ENCODE assay signal across 2 cellular contexts in genomic region chr16:56909484-56910113, GRCh38.
TF ChIP-seq lines count a peak whose summit lies in the region.

No MANE protein-coding gene starts in this region.

TF ChIP-seq in IMR-90, 13 proteins besides CTCF, POLR2A, EP300 and RAD21:
- TF ChIP-seq RFX5 (IDR thresholded peaks at IDR 0.05; ENCODE audit: low read depth, low read length) (no peak), MXI1 (IDR thresholded peaks at IDR 0.05; ENCODE audit: borderline replicate concordance, low read depth, low read length) (no peak), CEBPB (IDR thresholded peaks at IDR 0.05; ENCODE audit: low read depth, low read length) (no peak), SMC3 (IDR thresholded peaks at IDR 0.05; ENCODE audit: low read depth, low read length) (no peak), MAFK (IDR thresholded peaks at IDR 0.05; ENCODE audit: low read depth, low read length) (no peak), FOS (IDR thresholded peaks at IDR 0.05; ENCODE audit: low read depth, low read length) (no peak), NFE2L2 (IDR thresholded peaks at IDR 0.05; ENCODE audit: low read depth, low read length) (no peak), RCOR1 (IDR thresholded peaks at IDR 0.05; ENCODE audit: insufficient replicate concordance, low read length) (no peak), MAZ (IDR thresholded peaks at IDR 0.05; ENCODE audit: borderline replicate concordance, low read depth, low read length) (no peak), BHLHE40 (IDR thresholded peaks at IDR 0.05; ENCODE audit: low read depth, low read length) (no peak), CHD1 (IDR thresholded peaks at IDR 0.05; ENCODE audit: low read depth, low read length) (no peak)
- TF ChIP-seq, protein P1, sequence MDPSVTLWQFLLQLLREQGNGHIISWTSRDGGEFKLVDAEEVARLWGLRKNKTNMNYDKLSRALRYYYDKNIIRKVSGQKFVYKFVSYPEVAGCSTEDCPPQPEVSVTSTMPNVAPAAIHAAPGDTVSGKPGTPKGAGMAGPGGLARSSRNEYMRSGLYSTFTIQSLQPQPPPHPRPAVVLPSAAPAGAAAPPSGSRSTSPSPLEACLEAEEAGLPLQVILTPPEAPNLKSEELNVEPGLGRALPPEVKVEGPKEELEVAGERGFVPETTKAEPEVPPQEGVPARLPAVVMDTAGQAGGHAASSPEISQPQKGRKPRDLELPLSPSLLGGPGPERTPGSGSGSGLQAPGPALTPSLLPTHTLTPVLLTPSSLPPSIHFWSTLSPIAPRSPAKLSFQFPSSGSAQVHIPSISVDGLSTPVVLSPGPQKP (IDR thresholded peaks at IDR 0.05; ENCODE audit: borderline replicate concordance, low read depth, low read length), result no peak
- TF ChIP-seq, protein P2, sequence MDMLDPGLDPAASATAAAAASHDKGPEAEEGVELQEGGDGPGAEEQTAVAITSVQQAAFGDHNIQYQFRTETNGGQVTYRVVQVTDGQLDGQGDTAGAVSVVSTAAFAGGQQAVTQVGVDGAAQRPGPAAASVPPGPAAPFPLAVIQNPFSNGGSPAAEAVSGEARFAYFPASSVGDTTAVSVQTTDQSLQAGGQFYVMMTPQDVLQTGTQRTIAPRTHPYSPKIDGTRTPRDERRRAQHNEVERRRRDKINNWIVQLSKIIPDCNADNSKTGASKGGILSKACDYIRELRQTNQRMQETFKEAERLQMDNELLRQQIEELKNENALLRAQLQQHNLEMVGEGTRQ (IDR thresholded peaks at IDR 0.05; ENCODE audit: low read depth, low read length), result no peak

TF ChIP-seq in K562, 482 proteins besides CTCF, POLR2A, EP300 and RAD21:
- TF ChIP-seq GTF2E2 (tag; IDR thresholded peaks at IDR 0.05) (no peak), ZNF507 (tag; conservative IDR thresholded peaks at IDR 0.05) (no peak), MEIS2 (IDR thresholded peaks at IDR 0.05; ENCODE audit: partially characterized antibody) (peak; percentile 58), NCOA1 (IDR thresholded peaks at IDR 0.05; ENCODE audit: low read depth) (no peak), ZNF699 (CRISPR knock-in tag; IDR thresholded peaks at IDR 0.05; ENCODE audit: insufficient replicate concordance) (no peak), ZNF23 (CRISPR knock-in tag; IDR thresholded peaks at IDR 0.05) (no peak), GATA2 (CRISPR knock-in tag; IDR thresholded peaks at IDR 0.05) (no peak)
- TF ChIP-seq, protein P3, sequence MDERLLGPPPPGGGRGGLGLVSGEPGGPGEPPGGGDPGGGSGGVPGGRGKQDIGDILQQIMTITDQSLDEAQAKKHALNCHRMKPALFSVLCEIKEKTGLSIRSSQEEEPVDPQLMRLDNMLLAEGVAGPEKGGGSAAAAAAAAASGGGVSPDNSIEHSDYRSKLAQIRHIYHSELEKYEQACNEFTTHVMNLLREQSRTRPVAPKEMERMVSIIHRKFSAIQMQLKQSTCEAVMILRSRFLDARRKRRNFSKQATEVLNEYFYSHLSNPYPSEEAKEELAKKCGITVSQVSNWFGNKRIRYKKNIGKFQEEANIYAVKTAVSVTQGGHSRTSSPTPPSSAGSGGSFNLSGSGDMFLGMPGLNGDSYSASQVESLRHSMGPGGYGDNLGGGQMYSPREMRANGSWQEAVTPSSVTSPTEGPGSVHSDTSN (CRISPR knock-in tag; IDR thresholded peaks at IDR 0.05; ENCODE audit: low read depth), result no peak
- TF ChIP-seq, protein P3 (tag; conservative IDR thresholded peaks at IDR 0.05; ENCODE audit: low read depth), result peak; percentile 55
